Comparison of ENCODE assay signal across 16 cellular contexts in the genomic region with DNA sequence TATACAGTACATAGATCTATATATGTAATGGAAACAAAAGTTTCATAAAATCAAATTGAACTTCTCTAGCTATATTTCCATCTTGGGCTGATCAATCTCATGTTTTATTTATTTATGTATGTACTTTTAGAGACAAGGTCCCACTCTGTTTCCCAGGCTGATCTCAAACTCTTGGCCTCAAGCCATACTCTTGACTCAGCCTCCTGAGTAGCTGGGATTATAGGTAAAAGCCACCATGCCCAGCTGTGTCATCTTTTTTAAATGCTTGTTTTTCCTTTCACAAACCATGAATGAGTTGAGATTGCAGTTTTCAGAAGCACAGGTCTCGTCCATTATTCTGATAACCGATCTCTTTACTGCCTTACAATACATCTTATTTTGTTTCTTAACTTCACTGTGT.
DNase-seq lines count a peak whose midpoint lies in the region; ATAC-seq and TF ChIP-seq lines count a peak whose summit lies in the region.
"Had no signal": no experiment of that assay in that cellular context is flagged by ENCODE, and none has a peak within 500 bp of the region (broad histone marks: within the 10 kb centered on the region; RNA-seq: fewer than 3 reads in every experiment).

No MANE protein-coding gene starts in this region.

- H3K4me1 ChIP-seq in gastroesophageal sphincter (peaks cover 0 to 76% (median 11%) of the 10 kb centered on the region in 3 donors), transverse colon (peaks cover 4 to 13% (median 5%) of the 10 kb centered on the region in 4 donors)
- H3K4me1 ChIP-seq: neural progenitor cell, vagina had no signal

- no peaks in the 10 kb centered on the region for H3K36me3 ChIP-seq in gastroesophageal sphincter
- no peaks in the 10 kb centered on the region for H3K36me3 ChIP-seq in transverse colon
- H3K36me3 ChIP-seq: neural progenitor cell, vagina had no signal

- ATAC-seq in gastroesophageal sphincter (no peak), HG02885 (IDR thresholded peaks at IDR 0.05; ENCODE audit: poor library complexity, unreplicated experiment) (no peak)
- ATAC-seq: activated naive CD4-positive, alpha-beta T cell treated with anti-CD3 and anti-CD28 coated beads, Interleukin-2, amount 50 U/mL, for 72 hours; stimulated activated naive B cell treated with anti-CD40 and anti-IgM and Interleukin-4, amounts not matched to agents 10 μg/mL and 1 μg/mL and 100 μg/mL, for 72 hours had no signal

- no peak for TF ChIP-seq EP300 in gastroesophageal sphincter (IDR thresholded peaks at IDR 0.05)
- TF ChIP-seq EP300 in transverse colon (IDR thresholded peaks at IDR 0.05; ENCODE audit: low read depth): no peak

- H3K27me3 ChIP-seq in gastroesophageal sphincter (no peaks in the 10 kb centered on the region), transverse colon (no peaks in the 10 kb centered on the region)
- H3K27me3 ChIP-seq: neural progenitor cell, vagina had no signal

- WGBS in gastroesophageal sphincter (ENCODE audit: low coverage in 1 of 2), 2 donors: 45 to 66% methylated on average over 2 of the region's 2 CpGs
- WGBS in transverse colon (ENCODE audit: low coverage in 1 of 2), 2 donors: 73 to 85% methylated on average over 2 of the region's 2 CpGs

- H3K4me3 ChIP-seq in gastroesophageal sphincter: no peak overlapping the region
- H3K4me3 ChIP-seq in transverse colon: no peak overlapping the region
- H3K4me3 ChIP-seq: neural progenitor cell, vagina had no signal

- TF ChIP-seq POLR2A in gastroesophageal sphincter (IDR thresholded peaks at IDR 0.05): no peak
- TF ChIP-seq POLR2A in transverse colon (IDR thresholded peaks at IDR 0.05): no peak

- no peaks in the 10 kb centered on the region for H3K9me3 ChIP-seq in gastroesophageal sphincter
- H3K9me3 ChIP-seq in transverse colon: no peaks in the 10 kb centered on the region
- H3K9me3 ChIP-seq: vagina had no signal

- TF ChIP-seq CTCF in gastroesophageal sphincter (IDR thresholded peaks at IDR 0.05): no peak
- TF ChIP-seq CTCF in transverse colon (IDR thresholded peaks at IDR 0.05): no peak

- in situ Hi-C loops in transverse colon (cut with MboI; ENCODE audit: low pct_ligation_motif_present in 1 of 4, low pct_unique_long_range_greater_than_20kb in 1 of 4, low sequenced_read_pairs in 3 of 4): no loop called here

- intact Hi-C loops in transverse colon (cut with DNase I; ENCODE audit: low total_unique reads): no loop called here

- DNase-seq in NCI-H82 (lab: John Stamatoyannopoulos, UW) (peak; percentile 6), NCI-H82 treated with DMSO at 0.1 percent for 48 hours (lab: John Stamatoyannopoulos, UW; ENCODE audit: unreplicated experiment) (no peak), amniotic epithelial cell (ENCODE audit: low read depth) (peak; percentile 54), transverse colon (no peak), GF-D8 (lab: John Stamatoyannopoulos, UW) (no peak)
- no peak for DNase-seq in stimulated activated naive CD4-positive, alpha-beta T cell (lab: John Stamatoyannopoulos, UW)
- DNase-seq: activated CD4-positive, CD25-positive, alpha-beta regulatory T cell treated with anti-CD3 and anti-CD28 coated beads, Interleukin-2, amount 50 U/mL, for 72 hours; activated T-cell treated with anti-CD3 and anti-CD28 coated beads for 4 hours; NCI-H1417; stimulated activated naive B cell treated with anti-CD40 and anti-IgM and Interleukin-4, amounts not matched to agents 10 μg/mL and 1 μg/mL and 100 μg/mL, for 72 hours had no signal

- H3K27ac ChIP-seq in gastroesophageal sphincter: peak overlapping the region in 3 of 4 donors; percentile 81 to 86 (median 81)
- H3K27ac ChIP-seq in transverse colon: peak overlapping the region; percentile 65 to 83 (median 76)
- H3K27ac ChIP-seq: neural progenitor cell, RWPE1 had no signal

Comparison
In these comparisons a context has a peak if more than half of its experiments do, and no peak if none do; other contexts are left out.
1. DNase-seq: peak in NCI-H82 (single experiment) and amniotic epithelial cell (single experiment); none in NCI-H82 treated with DMSO at 0.1 percent for 48 hours (single experiment), transverse colon (single experiment), stimulated activated naive CD4-positive, alpha-beta T cell (0 of 6) and GF-D8 (single experiment).